In genomic region chr13:94596575-94596971, GRCh38 we compare ENCODE assay signal across 8 cellular contexts. TPM values are rescaled to one million over a fixed set of nuclear protein-coding genes. Genes with fewer than 3 reads are reported as not detected.
DNase-seq lines count a peak whose midpoint lies in the region; ATAC-seq and TF ChIP-seq lines count a peak whose summit lies in the region.

No MANE protein-coding gene starts in this region.

- H3K27ac ChIP-seq in BLaER1 treated with 17β-estradiol and CSF1 and Interleukin-3, amounts not matched to agents 10 nM and 100 nM = peak overlapping the region in 10 of 11 experiments; percentile 83 to 93 (median 88); a peak in 20 of 22 replicates
- H3K27ac ChIP-seq in OCI-LY1 (ENCODE audit: low read depth, low read length, poor library complexity, severe bottlenecking) = peak overlapping the region; percentile 63
- H3K27ac ChIP-seq in neutrophil = no peak overlapping the region

- peak overlapping the region; percentile 52; the same call in 1 of the 2 replicates for H2AFZ ChIP-seq in OCI-LY1 (ENCODE audit: low read length)

- H4K20me1 ChIP-seq in BLaER1 treated with 17β-estradiol and CSF1 and Interleukin-3, amounts not matched to agents 10 nM and 100 nM = peaks cover 0 to 10% (median 0%) of the 10 kb centered on the region in 11 experiments; a peak in 2 of 22 replicates
- no peaks in the 10 kb centered on the region for H4K20me1 ChIP-seq in OCI-LY1 (ENCODE audit: insufficient read depth, low read length)

- peak overlapping the region; percentile 62 to 97 (median 92) for H3K4me2 ChIP-seq in BLaER1 treated with 17β-estradiol and CSF1 and Interleukin-3, amounts not matched to agents 10 nM and 100 nM
- H3K4me2 ChIP-seq in OCI-LY1 (ENCODE audit: low read length) = peak overlapping the region; percentile 84

- peaks cover 10% of the 10 kb centered on the region for H3F3A ChIP-seq in OCI-LY1 (ENCODE audit: insufficient read depth, low read length)

- peak overlapping the region; percentile 85 to 95 (median 91); a peak in 21 of 22 replicates for H3K9ac ChIP-seq in BLaER1 treated with 17β-estradiol and CSF1 and Interleukin-3, amounts not matched to agents 10 nM and 100 nM
- H3K9ac ChIP-seq in OCI-LY1 (ENCODE audit: low read length) = peak overlapping the region; percentile 90

- peaks cover 0 to 12% (median 9%) of the 10 kb centered on the region in 11 experiments; a peak in 12 of 22 replicates for H3K9me3 ChIP-seq in BLaER1 treated with 17β-estradiol and CSF1 and Interleukin-3, amounts not matched to agents 10 nM and 100 nM (replicated peaks in 1 of 11)
- H3K9me3 ChIP-seq in OCI-LY1 (ENCODE audit: low read length) = no peaks in the 10 kb centered on the region
- H3K9me3 ChIP-seq in neutrophil = no peaks in the 10 kb centered on the region

- H3K4me1 ChIP-seq in BLaER1 treated with 17β-estradiol and CSF1 and Interleukin-3, amounts not matched to agents 10 nM and 100 nM = peaks cover 17 to 33% (median 20%) of the 10 kb centered on the region in 10 experiments
- H3K4me1 ChIP-seq in OCI-LY1 (ENCODE audit: insufficient read depth, low read length, severe bottlenecking) (peaks cover 32% of the 10 kb centered on the region), neutrophil (ENCODE audit: control insufficient read depth in 1 of 2, insufficient read depth in 1 of 2, low read depth in 1 of 2, low read length in 1 of 2) (peaks cover 23 to 26% of the 10 kb centered on the region in 2 experiments)

- H3K79me2 ChIP-seq in OCI-LY1 (ENCODE audit: insufficient read depth, low read length) = peaks cover 28% of the 10 kb centered on the region

- DNase-seq in epithelial cell of esophagus (ENCODE audit: low read depth) (no peak), H4 (ENCODE audit: low spot score) (no peak), GDM1 (lab: John Stamatoyannopoulos, UW) (no peak), NAMALWA (ENCODE audit: low spot score) (no peak)

- H3K27me3 ChIP-seq in BLaER1 treated with 17β-estradiol and CSF1 and Interleukin-3, amounts not matched to agents 10 nM and 100 nM = no peaks in the 10 kb centered on the region
- H3K27me3 ChIP-seq in OCI-LY1 (ENCODE audit: insufficient read depth, low read length) (no peaks in the 10 kb centered on the region), neutrophil (no peaks in the 10 kb centered on the region)

- H3K36me3 ChIP-seq in BLaER1 treated with 17β-estradiol and CSF1 and Interleukin-3, amounts not matched to agents 10 nM and 100 nM = peaks cover 14 to 23% (median 18%) of the 10 kb centered on the region in 11 experiments
- H3K36me3 ChIP-seq in OCI-LY1 (ENCODE audit: insufficient read depth, low read length) (peaks cover 25% of the 10 kb centered on the region), neutrophil (peaks cover 14% of the 10 kb centered on the region)

- TF ChIP-seq CTCF in OCI-LY1 (IDR thresholded peaks at IDR 0.05; ENCODE audit: low read length) = no peak
- TF ChIP-seq CTCF in epithelial cell of esophagus (IDR thresholded peaks at IDR 0.05; ENCODE audit: insufficient read depth, low read depth, low read length, missing control alignments) = no peak
- no peak for TF ChIP-seq CTCF in neutrophil (IDR thresholded peaks at IDR 0.05)

- peak overlapping the region; percentile 75 to 97 (median 90) for H3K4me3 ChIP-seq in BLaER1 treated with 17β-estradiol and CSF1 and Interleukin-3, amounts not matched to agents 10 nM and 100 nM
- H3K4me3 ChIP-seq in OCI-LY1 (ENCODE audit: low read depth, low read length, poor library complexity, severe bottlenecking) (peak overlapping the region; percentile 86), epithelial cell of esophagus (ENCODE audit: low read length) (peak overlapping the region; percentile 90), neutrophil (ENCODE audit: low read depth in 1 of 2, low read length in 1 of 2) (peak overlapping the region; percentile 70 to 74)

- ATAC-seq in HG03135 (IDR thresholded peaks at IDR 0.05; ENCODE audit: unreplicated experiment) = no peak

- H3K9me2 ChIP-seq in OCI-LY1 (ENCODE audit: low read depth, low read length) = no peaks in the 10 kb centered on the region

RNA-seq across cellular contexts. Expression of gene TGDS, which starts 0.6 kb away (rescaled TPM):
- 9.3 and 14.4 TPM in 2 replicates for total RNA-seq in H4 (2014; rRNA removed; shearing (Covaris generic))

RNA-seq across cellular contexts. Expression of gene GPR180, which starts 5.1 kb away (rescaled TPM):
- total RNA-seq in H4 (2014; rRNA removed; shearing (Covaris generic)) = 2.5 and 3.7 TPM in 2 replicates
